16 cellular contexts compared by ENCODE assay signal in genomic region chr22:44383652-44384562, GRCh38.
DNase-seq lines count a peak whose midpoint lies in the region; ATAC-seq and TF ChIP-seq lines count a peak whose summit lies in the region.
"Had no signal": no experiment of that assay in that cellular context is flagged by ENCODE, and none has a peak within 500 bp of the region (broad histone marks: within the 10 kb centered on the region; RNA-seq: fewer than 3 reads in every experiment).

No MANE protein-coding gene starts in this region.

- POLR2A ChIA-PET in HEK293 (lab: Yijun Ruan, JAX) = no interaction called here

- H3K23ac ChIP-seq in neuronal stem cell (ENCODE audit: low read depth, low read length, poor library complexity) = no peak overlapping the region

- peak overlapping the region; percentile 53 for H2AK5ac ChIP-seq in neuronal stem cell (ENCODE audit: low read depth, low read length)

- no peak overlapping the region for H3K14ac ChIP-seq in neuronal stem cell (ENCODE audit: low read length)

- DNase-seq in NCI-H2171 treated with DMSO at 0.1 percent for 48 hours (lab: John Stamatoyannopoulos, UW) (peak; percentile 38), NCI-H2171 (lab: John Stamatoyannopoulos, UW) (no peak), left ventricle myocardium superior (peak; percentile 11), neuronal stem cell (ENCODE audit: low spot score) (no peak), NCI-H2196 (lab: John Stamatoyannopoulos, UW; ENCODE audit: unreplicated experiment) (no peak)
- DNase-seq in activated CD4-positive, alpha-beta T cell treated with anti-CD3 and anti-CD28 coated beads for 1 hour = no peak
- no peak for DNase-seq in activated CD4-positive, alpha-beta T cell treated with anti-CD3 and anti-CD28 coated beads, Interleukin-2, amount 50 U/mL, for 4 hours
- DNase-seq: 8988T; Caco-2; NCI-H1436 treated with DMSO at 0.1 percent for 48 hours; NCI-H524; NK-92 treated with Interleukin-12 subunit alpha and Interleukin-12 subunit beta, amount 100 ng/mL, for 24 hours; OCI-M1; RPMI8226 had no signal

- H3K9ac ChIP-seq in neuronal stem cell (ENCODE audit: low read depth, low read length, poor library complexity) = no peak overlapping the region

- no peak overlapping the region for H3K4me2 ChIP-seq in neuronal stem cell (ENCODE audit: insufficient read depth, low read length, poor library complexity, severe bottlenecking)

- no peak overlapping the region for H4K91ac ChIP-seq in neuronal stem cell (ENCODE audit: low read depth, low read length, poor library complexity)

- no peak for TF ChIP-seq CTCF in HEK293 (tag by site-specific recombination; IDR thresholded peaks at IDR 0.05)

- H3K4me1 ChIP-seq in HEK293 (ENCODE audit: control insufficient read depth, insufficient read depth, low read length) (no peaks in the 10 kb centered on the region), neuronal stem cell (ENCODE audit: control insufficient read depth in 2 of 2, insufficient read depth in 1 of 2, low read depth in 1 of 2, low read length in 2 of 2) (peaks cover 10 to 19% of the 10 kb centered on the region in 2 donors)
- H3K4me1 ChIP-seq: Caco-2 had no signal

- no peak overlapping the region for H2BK12ac ChIP-seq in neuronal stem cell (ENCODE audit: low read length)

- H3K27me3 ChIP-seq in neuronal stem cell (ENCODE audit: control insufficient read depth in 3 of 3, insufficient read depth in 3 of 3, low read depth in 1 of 3, low read length in 3 of 3) = peaks cover 0 to 68% (median 0%) of the 10 kb centered on the region in 3 experiments

- peak overlapping the region; percentile 13 for H3K18ac ChIP-seq in neuronal stem cell (ENCODE audit: low read length)

- H4K8ac ChIP-seq in neuronal stem cell (ENCODE audit: low read depth, low read length) = no peak overlapping the region

- ATAC-seq in left ventricle myocardium superior = no peak

- H3K79me1 ChIP-seq in neuronal stem cell (ENCODE audit: low read depth, low read length) = no peaks in the 10 kb centered on the region

- intact Hi-C loops in left ventricle myocardium superior (cut with micrococcal nuclease) = no loop called here

- H3K4ac ChIP-seq in neuronal stem cell (ENCODE audit: low read length) = no peak overlapping the region

- no peaks in the 10 kb centered on the region for H3K36me3 ChIP-seq in HEK293 (ENCODE audit: control insufficient read depth in 2 of 2, insufficient read depth in 1 of 2, low read length in 2 of 2)
- H3K36me3 ChIP-seq in neuronal stem cell (replicated peaks in 1 of 2; ENCODE audit: control insufficient read depth in 2 of 2, insufficient read depth in 2 of 2, low read length in 2 of 2) = no peaks in the 10 kb centered on the region

- CTCF ChIA-PET in HEK293 (lab: Yijun Ruan, JAX) = interaction anchor here (0.7 kb wide), 1 partner anchor 243 kb away, joined by 3 read pairs; no protein-coding TSS in a partner anchor

- H3K27ac ChIP-seq in HEK293 (ENCODE audit: extremely low read depth, low read depth, low read length) = no peak overlapping the region
- H3K27ac ChIP-seq in neuronal stem cell (replicated peaks; ENCODE audit: low read length) = no peak overlapping the region
- H3K27ac ChIP-seq: C4-2B had no signal

- H3K4me3 ChIP-seq in HEK293 (ENCODE audit: low read depth, low read length) = no peak overlapping the region
- H3K4me3 ChIP-seq in neuronal stem cell (ENCODE audit: low read length in 2 of 2) = no peak overlapping the region

- H2BK5ac ChIP-seq in neuronal stem cell (ENCODE audit: low read length) = no peak overlapping the region

- no CpG with 5 or more reads among the region's 14 CpGs for WGBS in neuronal stem cell (ENCODE audit: extremely low coverage in 2 of 2, insufficient read length in 2 of 2, insufficient replicate concordance in 1 of 2), 2 donors

- H2BK120ac ChIP-seq in neuronal stem cell (ENCODE audit: low read depth, low read length) = peak overlapping the region; percentile 64

- H2BK15ac ChIP-seq in neuronal stem cell (ENCODE audit: low read length) = peak overlapping the region; percentile 56

- H3K9me3 ChIP-seq in HEK293 (ENCODE audit: control insufficient read depth, insufficient read depth, low read depth, low read length) = no peaks in the 10 kb centered on the region
- no peaks in the 10 kb centered on the region for H3K9me3 ChIP-seq in neuronal stem cell (replicated peaks in 1 of 2; ENCODE audit: control insufficient read depth in 2 of 2, insufficient read depth in 1 of 2, low read depth in 1 of 2, low read length in 2 of 2)
- H3K9me3 ChIP-seq: Caco-2 had no signal

- H2AFZ ChIP-seq in neuronal stem cell (ENCODE audit: low read length) = no peak overlapping the region

TF ChIP-seq in HEK293, 187 proteins besides CTCF, POLR2A, EP300 and RAD21:
- TF ChIP-seq, protein P1, sequence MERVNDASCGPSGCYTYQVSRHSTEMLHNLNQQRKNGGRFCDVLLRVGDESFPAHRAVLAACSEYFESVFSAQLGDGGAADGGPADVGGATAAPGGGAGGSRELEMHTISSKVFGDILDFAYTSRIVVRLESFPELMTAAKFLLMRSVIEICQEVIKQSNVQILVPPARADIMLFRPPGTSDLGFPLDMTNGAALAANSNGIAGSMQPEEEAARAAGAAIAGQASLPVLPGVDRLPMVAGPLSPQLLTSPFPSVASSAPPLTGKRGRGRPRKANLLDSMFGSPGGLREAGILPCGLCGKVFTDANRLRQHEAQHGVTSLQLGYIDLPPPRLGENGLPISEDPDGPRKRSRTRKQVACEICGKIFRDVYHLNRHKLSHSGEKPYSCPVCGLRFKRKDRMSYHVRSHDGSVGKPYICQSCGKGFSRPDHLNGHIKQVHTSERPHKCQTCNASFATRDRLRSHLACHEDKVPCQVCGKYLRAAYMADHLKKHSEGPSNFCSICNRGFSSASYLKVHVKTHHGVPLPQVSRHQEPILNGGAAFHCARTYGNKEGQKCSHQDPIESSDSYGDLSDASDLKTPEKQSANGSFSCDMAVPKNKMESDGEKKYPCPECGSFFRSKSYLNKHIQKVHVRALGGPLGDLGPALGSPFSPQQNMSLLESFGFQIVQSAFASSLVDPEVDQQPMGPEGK (tag by site-specific recombination; IDR thresholded peaks at IDR 0.05) = no peak
- TF ChIP-seq ZNF341 (tag by site-specific recombination; IDR thresholded peaks at IDR 0.05; ENCODE audit: low read depth) (peak; percentile 54; the same call in 1 of the 2 replicates), KLF17 (tag by site-specific recombination; IDR thresholded peaks at IDR 0.05) (peak; percentile 21; the same call in 1 of the 2 replicates)

Comparison
In these comparisons a context has a peak if more than half of its experiments do, and no peak if none do; other contexts are left out.
1. DNase-seq: peak in NCI-H2171 treated with DMSO at 0.1 percent for 48 hours (single experiment) and left ventricle myocardium superior (single experiment); none in NCI-H2171 (single experiment), neuronal stem cell (single experiment), activated CD4-positive, alpha-beta T cell treated with anti-CD3 and anti-CD28 coated beads for 1 hour (single experiment), activated CD4-positive, alpha-beta T cell treated with anti-CD3 and anti-CD28 coated beads, Interleukin-2, amount 50 U/mL, for 4 hours (0 of 2) and NCI-H2196 (single experiment).